Comparison of ENCODE assay signal across 7 cellular contexts in the genomic region with DNA sequence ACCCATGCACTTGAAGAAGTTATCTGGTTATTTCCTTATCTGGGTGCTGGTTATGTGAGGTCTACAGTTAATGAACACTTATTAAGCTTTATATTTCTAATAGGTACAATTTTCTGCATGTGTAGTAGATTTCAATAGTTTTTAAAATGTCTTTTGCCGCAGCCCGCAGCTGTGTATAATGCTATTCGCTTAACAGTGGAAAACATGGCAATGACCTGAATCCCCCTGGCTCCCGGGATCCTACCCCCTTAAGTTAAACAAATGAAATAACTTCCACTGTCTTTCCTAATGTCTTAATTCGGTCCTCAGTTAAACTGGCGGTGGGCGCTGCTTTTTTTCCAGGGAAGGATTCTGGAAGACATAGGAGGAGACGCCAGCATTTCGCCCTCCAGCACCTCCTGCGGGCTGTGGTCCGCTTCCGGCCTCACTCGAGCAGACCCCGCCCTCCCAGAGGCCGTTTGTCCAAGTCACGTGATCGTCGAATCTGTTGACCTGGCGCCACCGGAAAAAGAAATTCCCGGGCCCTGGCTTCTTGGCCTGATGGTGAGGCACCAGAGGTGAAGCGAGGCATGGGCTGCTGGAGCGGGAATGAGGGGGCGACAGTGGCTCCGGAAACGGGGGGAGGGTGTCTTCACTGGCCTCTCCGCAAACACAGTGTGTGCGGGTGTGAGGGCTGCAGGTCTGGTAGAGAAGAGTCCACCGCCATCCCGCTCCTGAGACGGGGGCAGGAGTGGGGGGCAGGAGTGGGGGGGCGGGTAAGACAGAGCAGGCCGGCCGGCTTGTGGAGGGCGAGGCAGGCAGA.
DNase-seq lines count a peak whose midpoint lies in the region; ATAC-seq and TF ChIP-seq lines count a peak whose summit lies in the region.

No MANE protein-coding gene starts in this region.

- in situ Hi-C loops in GM13977 (cut with MboI; ENCODE audit: low pct_unique_long_range_greater_than_20kb, low sequenced_read_pairs, unreplicated experiment), result no loop called here

- peak; percentile 24 for TF ChIP-seq CTCF in GM13977 (IDR thresholded peaks at IDR 0.05; ENCODE audit: extremely low read depth, insufficient read depth, missing control alignments)

- DNase-seq in GM13977 (ENCODE audit: low spot score) (peak; percentile 85), NCI-H2227 treated with DMSO at 0.1 percent for 48 hours (lab: John Stamatoyannopoulos, UW) (peak; percentile 83), kidney glomerular epithelial cell (lab: John Stamatoyannopoulos, UW) (peak; percentile 76)
- DNase-seq in activated CD4-positive, alpha-beta T cell treated with anti-CD3 and anti-CD28 coated beads for 1 hour, result peak; percentile 25
- DNase-seq in stimulated activated CD4-positive, alpha-beta T cell treated with anti-CD3 and anti-CD28 coated beads, Interleukin-1b, Interleukin-23, amount 100 ng/mL, for 24 hours (ENCODE audit: low read depth in 4 of 4, low spot score in 1 of 4), result peak; percentile 28 to 59 (median 42)

- ATAC-seq in HG03097 (IDR thresholded peaks at IDR 0.05; ENCODE audit: low FRiP score, unreplicated experiment), result peak; percentile 85

- peak overlapping the region; percentile 69 for H3K27ac ChIP-seq in cingulate gyrus (ENCODE audit: low read depth, low read length)

Comparison
In these comparisons a context has a peak if more than half of its experiments do, and no peak if none do; other contexts are left out.
1. Peak in every context shown above with its lines: DNase-seq, ATAC-seq and H3K27ac ChIP-seq.
2. DNase-seq: peak in every context shown above with its lines; median percentile 85 in GM13977; 83 in NCI-H2227 treated with DMSO at 0.1 percent for 48 hours; 76 in kidney glomerular epithelial cell; 42 in stimulated activated CD4-positive, alpha-beta T cell treated with anti-CD3 and anti-CD28 coated beads, Interleukin-1b, Interleukin-23, amount 100 ng/mL, for 24 hours; 25 in activated CD4-positive, alpha-beta T cell treated with anti-CD3 and anti-CD28 coated beads for 1 hour.